Comparison of ENCODE assay signal across 23 cellular contexts in genomic region chr5:175591293-175591692, GRCh38.
"Had no signal": no experiment of that assay in that cellular context is flagged by ENCODE, and none has a peak within 500 bp of the region (broad histone marks: within the 10 kb centered on the region; RNA-seq: fewer than 3 reads in every experiment).

No MANE protein-coding gene starts in this region.

- H3K4me3 ChIP-seq: ascending aorta, esophagus muscularis mucosa, gastroesophageal sphincter, heart right ventricle had no signal

- DNase-seq: activated CD4-positive, alpha-beta memory T cell treated with anti-CD3 and anti-CD28 coated beads, Interleukin-2, amount 10 ng/mL, durations not matched to agents 7 days and 5 days; activated CD4-positive, alpha-beta T cell treated with anti-CD3 and anti-CD28 coated beads for 1 hour; activated CD4-positive, alpha-beta T cell treated with anti-CD3 and anti-CD28 coated beads for 4 hours; activated CD4-positive, alpha-beta T cell treated with anti-CD3 and anti-CD28 coated beads, Interleukin-2, amount 10 ng/mL, durations not matched to agents 7 days and 5 days; activated CD4-positive, alpha-beta T cell treated with anti-CD3 and anti-CD28 coated beads, Interleukin-2, amount 50 U/mL, for 4 hours; activated CD8-positive, alpha-beta memory T cell treated with anti-CD3 and anti-CD28 coated beads, Interleukin-2, amount 50 U/mL, for 48 hours; activated gamma-delta T cell; activated naive CD4-positive, alpha-beta T cell; activated naive CD4-positive, alpha-beta T cell treated with anti-CD3 and anti-CD28 coated beads, Interleukin-2, amount 10 ng/mL, durations not matched to agents 7 days and 5 days; activated naive CD8-positive, alpha-beta T cell treated with anti-CD3 and anti-CD28 coated beads, Interleukin-2, amount 10 ng/mL, durations not matched to agents 7 days and 5 days; activated T-cell treated with anti-CD3 and anti-CD28 coated beads for 4 hours; activated T-cell treated with anti-CD3 and anti-CD28 coated beads, Interleukin-2, amount 50 U/mL, for 24 hours; activated T-cell treated with anti-CD3 and anti-CD28 coated beads, Interleukin-2, amount 50 U/mL, for 72 hours; caudate nucleus; cortex of kidney; effector memory CD4-positive, alpha-beta T cell; endodermal cell; heart right ventricle; T-helper 2 cell had no signal

- ATAC-seq: activated naive CD4-positive, alpha-beta T cell treated with anti-CD3 and anti-CD28 coated beads, Interleukin-2, amount 50 U/mL, for 72 hours; activated T-cell treated with anti-CD3 and anti-CD28 coated beads, Interleukin-2, amount 50 U/mL, for 72 hours had no signal

- H3K36me3 ChIP-seq: ascending aorta, esophagus muscularis mucosa, gastroesophageal sphincter, heart right ventricle had no signal

- H3K27me3 ChIP-seq: ascending aorta, heart right ventricle had no signal

- H3K4me1 ChIP-seq: ascending aorta, gastroesophageal sphincter had no signal

- H3K9me3 ChIP-seq: ascending aorta, esophagus muscularis mucosa, gastroesophageal sphincter had no signal

- H3K27ac ChIP-seq: ascending aorta, esophagus muscularis mucosa, gastroesophageal sphincter had no signal
